Comparison of ENCODE assay signal across 1 cellular context in the genomic region with DNA sequence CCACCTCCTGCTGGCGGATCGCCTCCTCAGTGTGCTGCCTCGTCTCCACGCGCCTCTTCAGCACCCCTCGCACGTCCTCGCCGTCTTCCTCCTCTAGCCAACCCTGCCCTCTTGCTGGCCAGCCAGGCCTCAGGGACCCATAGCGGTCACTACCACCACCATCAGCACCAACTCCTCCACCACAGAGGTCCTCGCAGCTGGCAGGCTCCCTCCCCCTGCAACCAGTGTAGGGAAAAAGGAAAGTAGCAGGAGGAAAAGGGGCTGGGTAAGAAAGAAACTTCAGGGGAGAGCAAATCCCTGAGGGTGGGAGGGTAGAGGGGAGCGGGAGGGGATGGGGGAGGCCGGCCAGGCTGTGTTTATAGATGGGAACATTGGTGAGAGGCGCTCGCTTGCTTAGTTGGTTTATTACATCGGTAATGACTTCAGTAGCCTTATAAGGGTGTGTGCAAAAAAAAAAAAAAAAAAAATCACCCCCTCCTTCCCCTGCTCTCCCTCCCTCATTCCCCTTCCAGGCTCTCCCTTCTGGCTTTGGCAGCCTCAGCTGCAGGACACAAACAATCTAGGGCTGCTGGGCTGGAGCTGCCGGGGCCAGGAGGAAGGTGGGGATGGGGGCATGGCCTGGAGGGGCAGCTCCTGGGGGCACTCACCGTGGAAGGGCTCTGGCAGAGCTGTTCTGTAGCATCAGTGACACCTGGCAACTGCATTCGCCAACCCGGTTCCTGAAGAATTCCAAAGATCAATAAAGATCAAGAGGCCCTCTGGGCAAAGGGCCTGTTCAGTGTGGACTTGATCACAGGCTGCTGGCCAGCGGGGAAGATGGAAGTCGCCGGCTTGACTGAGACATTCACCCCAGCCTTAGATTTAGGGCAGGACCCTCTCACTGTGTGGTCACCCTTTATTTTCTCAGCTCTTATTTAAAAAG.
TF ChIP-seq lines count a peak whose summit lies in the region.

No MANE protein-coding gene starts in this region.

TF ChIP-seq in IMR-90, 13 proteins besides CTCF, POLR2A, EP300 and RAD21:
- TF ChIP-seq SMC3 (IDR thresholded peaks at IDR 0.05; ENCODE audit: low read depth, low read length) (no peak), CEBPB (IDR thresholded peaks at IDR 0.05; ENCODE audit: low read depth, low read length) (no peak), RFX5 (IDR thresholded peaks at IDR 0.05; ENCODE audit: low read depth, low read length) (no peak), BHLHE40 (IDR thresholded peaks at IDR 0.05; ENCODE audit: low read depth, low read length) (no peak), MXI1 (IDR thresholded peaks at IDR 0.05; ENCODE audit: borderline replicate concordance, low read depth, low read length) (no peak), MAZ (IDR thresholded peaks at IDR 0.05; ENCODE audit: borderline replicate concordance, low read depth, low read length) (peak; percentile 12; the same call in 1 of the 2 replicates)
